2 cellular contexts compared by ENCODE assay signal in genomic region chr10:101046332-101047238, GRCh38.
TF ChIP-seq lines count a peak whose summit lies in the region.

No MANE protein-coding gene starts in this region.

TF ChIP-seq in HEK293, 187 proteins besides CTCF, POLR2A, EP300 and RAD21 (continued from another document):
- 0 out of 2 replicates have a peak, but pooled peaks have one; percentile 12 for TF ChIP-seq ZNF692 (tag by site-specific recombination; IDR thresholded peaks at IDR 0.05)
- TF ChIP-seq PRDM1 (tag by site-specific recombination; IDR thresholded peaks at IDR 0.05), result peak; percentile 99
- TF ChIP-seq ZNF335 (tag by site-specific recombination; conservative IDR thresholded peaks at IDR 0.05), result peak; percentile 81
- TF ChIP-seq ZNF223 (tag by site-specific recombination; IDR thresholded peaks at IDR 0.05), result peak; percentile 94
- peak; percentile 97 for TF ChIP-seq OSR2 (tag by site-specific recombination; IDR thresholded peaks at IDR 0.05)
- peak; percentile 62 for TF ChIP-seq ZBTB20 (tag by site-specific recombination; IDR thresholded peaks at IDR 0.05)
- TF ChIP-seq ZNF366 (tag by site-specific recombination; conservative IDR thresholded peaks at IDR 0.05), result peak; percentile 79
- TF ChIP-seq, protein P1, sequence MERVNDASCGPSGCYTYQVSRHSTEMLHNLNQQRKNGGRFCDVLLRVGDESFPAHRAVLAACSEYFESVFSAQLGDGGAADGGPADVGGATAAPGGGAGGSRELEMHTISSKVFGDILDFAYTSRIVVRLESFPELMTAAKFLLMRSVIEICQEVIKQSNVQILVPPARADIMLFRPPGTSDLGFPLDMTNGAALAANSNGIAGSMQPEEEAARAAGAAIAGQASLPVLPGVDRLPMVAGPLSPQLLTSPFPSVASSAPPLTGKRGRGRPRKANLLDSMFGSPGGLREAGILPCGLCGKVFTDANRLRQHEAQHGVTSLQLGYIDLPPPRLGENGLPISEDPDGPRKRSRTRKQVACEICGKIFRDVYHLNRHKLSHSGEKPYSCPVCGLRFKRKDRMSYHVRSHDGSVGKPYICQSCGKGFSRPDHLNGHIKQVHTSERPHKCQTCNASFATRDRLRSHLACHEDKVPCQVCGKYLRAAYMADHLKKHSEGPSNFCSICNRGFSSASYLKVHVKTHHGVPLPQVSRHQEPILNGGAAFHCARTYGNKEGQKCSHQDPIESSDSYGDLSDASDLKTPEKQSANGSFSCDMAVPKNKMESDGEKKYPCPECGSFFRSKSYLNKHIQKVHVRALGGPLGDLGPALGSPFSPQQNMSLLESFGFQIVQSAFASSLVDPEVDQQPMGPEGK (tag by site-specific recombination; IDR thresholded peaks at IDR 0.05), result 0 out of 2 replicates have a peak, but pooled peaks have one; percentile 23
- peak; percentile 70; the same call in 1 of the 2 replicates for TF ChIP-seq IKZF3 (tag by site-specific recombination; IDR thresholded peaks at IDR 0.05)
- peak; percentile 86 for TF ChIP-seq ZNF600 (tag by site-specific recombination; IDR thresholded peaks at IDR 0.05)
- TF ChIP-seq YY1 (tag by site-specific recombination; IDR thresholded peaks at IDR 0.05), result no peak
- no peak for TF ChIP-seq BCL11A (tag by site-specific recombination; IDR thresholded peaks at IDR 0.05; ENCODE audit: low read depth)
- no peak for TF ChIP-seq PRDM10 (tag by site-specific recombination; IDR thresholded peaks at IDR 0.05)
- 0 out of 2 replicates have a peak, but pooled peaks have one; percentile 12 for TF ChIP-seq ZNF341 (tag by site-specific recombination; IDR thresholded peaks at IDR 0.05; ENCODE audit: low read depth)
- no peak for TF ChIP-seq ZNF394 (tag by site-specific recombination; IDR thresholded peaks at IDR 0.05; ENCODE audit: borderline replicate concordance)
- 0 out of 2 replicates have a peak, but pooled peaks have one; percentile 41 for TF ChIP-seq ZNF2 (tag by site-specific recombination; IDR thresholded peaks at IDR 0.05)
TF ChIP-seq in HEK293: peak in this region for 14.

TF ChIP-seq in WTC11, 78 proteins besides CTCF, POLR2A, EP300 and RAD21 (continued from another document):
- 0 out of 2 replicates have a peak, but pooled peaks have one; percentile 49 for TF ChIP-seq ZNF512 (CRISPR knock-in tag; IDR thresholded peaks at IDR 0.05; ENCODE audit: borderline replicate concordance)
